ENCODE assay signal across 11 cellular contexts in the genomic region with DNA sequence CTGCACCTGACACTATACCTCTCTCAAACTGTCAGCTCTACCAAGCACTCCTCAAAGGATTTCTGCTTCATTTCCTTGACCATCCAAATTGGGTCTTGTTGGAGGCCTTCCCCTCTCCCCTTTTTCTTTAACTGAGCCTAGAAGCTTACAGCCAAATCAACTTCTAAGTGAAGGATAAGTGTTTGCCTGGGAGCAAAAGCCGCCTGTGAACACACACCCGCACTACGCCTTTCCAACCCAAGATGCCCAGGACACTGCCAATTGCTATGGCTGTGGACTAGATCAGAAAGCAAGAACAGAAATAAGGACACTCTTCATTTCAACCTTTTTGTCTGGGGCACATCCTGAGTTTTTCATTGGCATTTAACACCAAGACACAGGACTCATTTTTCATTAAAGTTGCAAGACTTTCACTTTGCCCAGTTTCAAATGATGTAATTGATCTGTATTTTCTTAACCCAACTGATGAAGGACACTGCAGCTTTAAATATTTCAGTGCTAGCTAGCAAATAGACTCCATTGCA. TPM values are rescaled to one million over a fixed set of nuclear protein-coding genes. Genes with fewer than 3 reads are reported as not detected.
DNase-seq lines count a peak whose midpoint lies in the region; ATAC-seq, FAIRE-seq and TF ChIP-seq lines count a peak whose summit lies in the region.
"Had no signal": no experiment of that assay in that cellular context is flagged by ENCODE, and none has a peak within 500 bp of the region (broad histone marks: within the 10 kb centered on the region; RNA-seq: fewer than 3 reads in every experiment).

No MANE protein-coding gene starts in this region.

- no peak overlapping the region for H3K9ac ChIP-seq in GM12878 (ENCODE audit: control insufficient read depth, insufficient read depth, low read length)
- H3K9ac ChIP-seq in keratinocyte (ENCODE audit: control insufficient read depth, extremely low read depth, insufficient read depth, low read length), result peak overlapping the region; percentile 75

- in situ Hi-C loops in GM12878 (cut with MboI) (no loop called here), gastrocnemius medialis (cut with MboI; ENCODE audit: low sequenced_read_pairs in 4 of 4) (loop anchor here in 1 of 4 donors (10.0 kb wide), 1 partner anchor 143 kb away; no protein-coding TSS in a partner anchor)

- POLR2A ChIA-PET in GM12878 (lab: Charles Lee), result interaction anchor here (0.7 kb wide), 1 partner anchor 57 kb away, joined by 3 read pairs; no protein-coding TSS in a partner anchor

- no peak for TF ChIP-seq RAD21 in GM12878 (IDR thresholded peaks at IDR 0.05; ENCODE audit: insufficient read depth, low read depth, low read length)

- WGBS in GM12878 (ENCODE audit: insufficient coverage, insufficient replicate concordance, low lambda C conversion rate, missing lambda C conversion rate), result 95% methylated on average over 3 of the region's 3 CpGs

- H3K9me1 ChIP-seq in keratinocyte (ENCODE audit: control insufficient read depth, extremely low read depth, insufficient read depth, low read length), result no peaks in the 10 kb centered on the region

- CTCF ChIA-PET in GM12878 (lab: Yijun Ruan, JAX), result interaction anchor here (0.8 to 0.9 kb wide), 3 partner anchors 24 to 137 kb away, joined by 3 read pairs; no protein-coding TSS in a partner anchor

- peak; percentile 71 for FAIRE-seq in GM19239 (lab: Jason Lieb, UNC)
- FAIRE-seq in GM12878 (lab: Jason Lieb, UNC), result no peak
- FAIRE-seq in keratinocyte (lab: Jason Lieb, UNC), result no peak

- no peak for ATAC-seq in GM12878
- no peak for ATAC-seq in gastrocnemius medialis
- ATAC-seq in GM19455 (IDR thresholded peaks at IDR 0.05; ENCODE audit: unreplicated experiment), result no peak

- no peak overlapping the region for H3K4me3 ChIP-seq in GM12878
- peak overlapping the region in 2 of 3 experiments; percentile 1 to 78 for H3K4me3 ChIP-seq in keratinocyte (ENCODE audit: control insufficient read depth in 2 of 3, extremely low read depth in 1 of 3, insufficient read depth in 2 of 3, low read depth in 1 of 3, low read length in 3 of 3)
- H3K4me3 ChIP-seq in gastrocnemius medialis, result peak overlapping the region; percentile 76 to 80 (median 78)

- RAD21 ChIA-PET in GM12878 (lab: Charles Lee; ENCODE audit: unreplicated experiment), result interaction anchor here (0.9 to 2.2 kb wide), 3 partner anchors 52 to 150 kb away, joined by 3 to 11 read pairs (median 4); partner anchors contain the start of genes CPEB3 and MARCHF5

- H3K4me2 ChIP-seq in GM12878 (ENCODE audit: control insufficient read depth, insufficient read depth) (0 out of 2 replicates have a peak overlapping the region, but pooled peaks have one; percentile 19), keratinocyte (ENCODE audit: control insufficient read depth, extremely low read depth, insufficient read depth, low read depth, low read length) (peak overlapping the region; percentile 92)

- TF ChIP-seq EP300 in GM12878 (IDR thresholded peaks at IDR 0.05; ENCODE audit: borderline replicate concordance in 1 of 2, control insufficient read depth in 1 of 2, low read depth in 2 of 2, low read length in 2 of 2), result no peak

- DNase-seq in GM19239 (ENCODE audit: insufficient read length, low spot score) (no peak), GM12878 (ENCODE audit: low read depth, low spot score) (no peak), keratinocyte (ENCODE audit: low read depth, low spot score) (no peak), gastrocnemius medialis (no peak), germinal center (ENCODE audit: low spot score) (no peak), cortex of kidney (lab: John Stamatoyannopoulos, UW) (no peak), NCI-H187 (lab: John Stamatoyannopoulos, UW) (no peak)
- DNase-seq: activated naive CD4-positive, alpha-beta T cell treated with anti-CD3 and anti-CD28 coated beads, Interleukin-2, amount 50 U/mL, for 16 hours; NCI-H524 treated with DMSO at 0.1 percent for 48 hours; WERI-Rb-1 had no signal

- H3K79me2 ChIP-seq in GM12878 (ENCODE audit: control insufficient read depth, insufficient read depth, low read length) (peaks cover 4% of the 10 kb centered on the region), keratinocyte (ENCODE audit: control insufficient read depth, insufficient read depth, low read length) (no peaks in the 10 kb centered on the region)

- H3K4me1 ChIP-seq in GM12878 (ENCODE audit: control insufficient read depth, insufficient read depth, low read length) (peaks cover 6% of the 10 kb centered on the region; the same call in 1 of the 2 replicates), keratinocyte (ENCODE audit: control insufficient read depth, extremely low read depth, insufficient read depth, low read length) (peaks cover 34% of the 10 kb centered on the region), gastrocnemius medialis (peaks cover 50 to 55% of the 10 kb centered on the region in 2 donors)

- intact Hi-C loops in GM12878 (cut with micrococcal nuclease; ENCODE audit: unreplicated experiment), result no loop called here
- intact Hi-C loops in gastrocnemius medialis (cut with DNase I; ENCODE audit: low total_unique reads), result loop anchor here (2.0 kb wide), 1 partner anchor 151 kb away; no protein-coding TSS in a partner anchor

- no peaks in the 10 kb centered on the region; a peak in 1 of 4 replicates for H3K27me3 ChIP-seq in GM12878 (replicated peaks in 1 of 2; ENCODE audit: control insufficient read depth in 2 of 2, insufficient read depth in 2 of 2, low read length in 1 of 2)
- no peaks in the 10 kb centered on the region for H3K27me3 ChIP-seq in keratinocyte (ENCODE audit: control insufficient read depth, extremely low read depth, insufficient read depth, low read length)
- H3K27me3 ChIP-seq in gastrocnemius medialis, result no peaks in the 10 kb centered on the region

- SMC1A ChIA-PET in GM12878 (lab: Charles Lee; ENCODE audit: uncharacterized antibody, unreplicated experiment), result interaction anchor here (0.9 to 1.0 kb wide), 3 partner anchors 52 to 150 kb away, joined by 3 read pairs; no protein-coding TSS in a partner anchor

- TF ChIP-seq POLR2A in GM12878 (IDR thresholded peaks at IDR 0.05; ENCODE audit: low read depth, low read length) (no peak), gastrocnemius medialis (IDR thresholded peaks at IDR 0.05) (no peak)

- H3K27ac ChIP-seq in GM12878 (ENCODE audit: control insufficient read depth, insufficient read depth) (no peak overlapping the region), keratinocyte (ENCODE audit: control insufficient read depth, insufficient read depth, low read length) (peak overlapping the region; percentile 86), gastrocnemius medialis (peak overlapping the region; percentile 89 to 95 (median 94))
- H3K27ac ChIP-seq: WERI-Rb-1 had no signal

- H3K36me3 ChIP-seq in GM12878 (ENCODE audit: control insufficient read depth in 2 of 2, insufficient read depth in 2 of 2, low read length in 1 of 2) (peaks cover 0 to 2% of the 10 kb centered on the region in 2 experiments; a peak in 1 of 4 replicates), keratinocyte (ENCODE audit: control insufficient read depth in 2 of 2, extremely low read depth in 1 of 2, insufficient read depth in 2 of 2, low read length in 2 of 2) (no peaks in the 10 kb centered on the region), gastrocnemius medialis (no peaks in the 10 kb centered on the region)

- dilution Hi-C loops in keratinocyte (cut with MboI; ENCODE audit: extremely low pct_ligation_motif_present, low sequenced_read_pairs), result no loop called here

- no peaks in the 10 kb centered on the region for H3K9me3 ChIP-seq in GM12878 (replicated peaks; ENCODE audit: control insufficient read depth, insufficient read depth, low read length)
- no peaks in the 10 kb centered on the region for H3K9me3 ChIP-seq in keratinocyte (ENCODE audit: control insufficient read depth, low read depth, low read length)
- H3K9me3 ChIP-seq in gastrocnemius medialis, result no peaks in the 10 kb centered on the region

- BruUV-seq in GM12878 (replicated peaks; lab: Mats Ljungman, UMichigan), result TSS peak; percentile 53

- no peak for TF ChIP-seq CTCF in GM12878 (IDR thresholded peaks at IDR 0.05 in 2 of 3, conservative IDR thresholded peaks at IDR 0.05 in 1 of 3; ENCODE audit: control insufficient read depth in 2 of 3, extremely low read depth in 1 of 3, insufficient read depth in 1 of 3, low read depth in 3 of 3, low read length in 3 of 3)
- TF ChIP-seq CTCF in keratinocyte (optimal IDR thresholded peaks at IDR 0.05 in 1 of 3, IDR thresholded peaks at IDR 0.05 in 1 of 3, conservative IDR thresholded peaks at IDR 0.05 in 1 of 3; ENCODE audit: extremely low read depth in 1 of 3, insufficient read depth in 2 of 3, low read length in 3 of 3), result no peak
- no peak for TF ChIP-seq CTCF in gastrocnemius medialis (IDR thresholded peaks at IDR 0.05 in 4 of 5, conservative IDR thresholded peaks at IDR 0.05 in 1 of 5)

- H2AFZ ChIP-seq in GM12878 (ENCODE audit: control insufficient read depth, low read depth, low read length), result no peak overlapping the region
- no peak overlapping the region for H2AFZ ChIP-seq in keratinocyte (ENCODE audit: control insufficient read depth, low read length)

- 0 out of 2 replicates have a peak, but pooled peaks cover 3% of the 10 kb centered on the region for H4K20me1 ChIP-seq in GM12878 (ENCODE audit: control insufficient read depth, insufficient read depth)
- no peaks in the 10 kb centered on the region for H4K20me1 ChIP-seq in keratinocyte (ENCODE audit: control insufficient read depth, extremely low read depth, insufficient read depth, low read length)

RNA-seq across cellular contexts. Expression of gene CPEB3, which starts 52.8 kb away (rescaled TPM):
- total RNA-seq in GM12878 (2013; cell fraction: nucleolus; rRNA removed), result 16.5 and 18.0 TPM in 2 replicates
- total RNA-seq in GM12878 (2014; rRNA removed), result 1.2 and 1.3 TPM in 2 replicates
- 1.3 TPM in 2 replicates for total RNA-seq in GM12878 (2014; rRNA removed; fragmentation: Illumina TruSeq; extraction: Trizol)
- 1.7 and 2.3 TPM in 2 replicates for total RNA-seq in GM12878 (2021)
- polyA plus RNA-seq in GM12878 (2011; ENCODE audit: low read depth), result 0.52 TPM
- 1.9 and 2.3 TPM in 2 replicates for polyA plus RNA-seq in GM12878 (2011; rRNA removed)
- 0.72 and 1.1 TPM in 2 replicates for polyA plus RNA-seq in GM12878 (2011; cell fraction: cytosol; rRNA removed)
- 2.3 and 3.1 TPM in 2 replicates for polyA plus RNA-seq in GM12878 (2011; cell fraction: nucleus; rRNA removed)
- polyA plus RNA-seq in GM12878 (2012), result 1.1 and 1.4 TPM in 2 replicates
- 1.1 and 1.2 TPM in 2 replicates for polyA plus RNA-seq in GM12878 (2014; fragmentation: Illumina TruSeq; extraction: Trizol)
- polyA plus RNA-seq in GM12878 (2014; fragmentation: Nextera tagmentation; extraction: Ambion mirVana), result under 1 TPM; 0.50 to 0.53 TPM
- polyA plus RNA-seq in GM12878 (2014; rRNA removed), result 0.90 and 1.4 TPM in 2 replicates
- polyA plus RNA-seq in GM12878 (2016; fragmentation: Nextera tagmentation; extraction: Ambion mirVana), result 1 to 10 TPM in 1 of 2 experiments, under 1 TPM in 1; 0.66 to 1.5 TPM
- 3.1 and 3.2 TPM in 2 replicates for polyA minus RNA-seq in GM12878 (2011; rRNA and poly(A)+ RNA removed)
- 1.6 and 1.9 TPM in 2 replicates for polyA minus RNA-seq in GM12878 (2011; cell fraction: cytosol; rRNA and poly(A)+ RNA removed)
- polyA minus RNA-seq in GM12878 (2011; cell fraction: nucleus; rRNA and poly(A)+ RNA removed), result 3.9 and 8.7 TPM in 2 replicates
- 0.20 to 0.47 TPM (median 0.39 TPM) in 3 replicates for polyA plus RNA-seq in keratinocyte
- polyA plus RNA-seq in keratinocyte (2011; ENCODE audit: low read depth), result 1.6 TPM
- polyA plus RNA-seq in keratinocyte (2011; cell fraction: cytosol; rRNA removed), result 0.21 and 0.24 TPM in 2 replicates
- 0.80 and 0.85 TPM in 2 replicates for polyA plus RNA-seq in keratinocyte (2011; cell fraction: nucleus; rRNA removed)
- polyA plus RNA-seq in keratinocyte (2012; ENCODE audit: low replicate concordance), result 0.29 and 2.2 TPM in 2 replicates
- polyA minus RNA-seq in keratinocyte, result 0.46 to 0.86 TPM (median 0.49 TPM) in 3 replicates
- polyA minus RNA-seq in keratinocyte (2011; cell fraction: cytosol; rRNA and poly(A)+ RNA removed), result not detected
- polyA minus RNA-seq in keratinocyte (2011; cell fraction: nucleus; rRNA and poly(A)+ RNA removed), result 1.3 and 2.0 TPM in 2 replicates
- total RNA-seq in gastrocnemius medialis, result 10 to 100 TPM; 14.5 to 22.5 (median 18.0) TPM

RNA-seq across cellular contexts. Expression of gene MARCHF5, which starts 52.8 kb away (rescaled TPM):
- 41.9 and 44.3 TPM in 2 replicates for total RNA-seq in GM12878 (2013; cell fraction: nucleolus; rRNA removed)
- total RNA-seq in GM12878 (2014; rRNA removed) (7.5 and 11.0 TPM in 2 replicates), GM12878 (2014; rRNA removed; fragmentation: Illumina TruSeq; extraction: Trizol) (12.2 and 12.6 TPM in 2 replicates), GM12878 (2021) (30.7 and 33.7 TPM in 2 replicates), gastrocnemius medialis (10 to 100 TPM; 13.0 to 24.4 (median 15.4) TPM)
- polyA plus RNA-seq in GM12878 (2011; ENCODE audit: low read depth), result 20.5 TPM
- polyA plus RNA-seq in GM12878 (2011; rRNA removed) (40.0 and 55.3 TPM in 2 replicates), GM12878 (2014; fragmentation: Illumina TruSeq; extraction: Trizol) (22.3 and 30.7 TPM in 2 replicates), GM12878 (2014; fragmentation: Nextera tagmentation; extraction: Ambion mirVana) (1 to 10 TPM; 4.8 to 5.8 TPM), GM12878 (2014; rRNA removed) (12.5 and 15.6 TPM in 2 replicates), GM12878 (2016; fragmentation: Nextera tagmentation; extraction: Ambion mirVana) (10 to 100 TPM; 44.9 to 46.8 TPM), keratinocyte (32.4 to 54.1 TPM (median 41.2 TPM) in 3 replicates)
- 14.4 and 20.5 TPM in 2 replicates for polyA plus RNA-seq in GM12878 (2011; cell fraction: cytosol; rRNA removed)
- 28.2 and 38.1 TPM in 2 replicates for polyA plus RNA-seq in GM12878 (2011; cell fraction: nucleus; rRNA removed)
- 16.0 and 22.5 TPM in 2 replicates for polyA plus RNA-seq in GM12878 (2012)
- polyA minus RNA-seq in GM12878 (2011; rRNA and poly(A)+ RNA removed), result 15.9 and 18.6 TPM in 2 replicates
- polyA minus RNA-seq in GM12878 (2011; cell fraction: cytosol; rRNA and poly(A)+ RNA removed), result 6.9 and 10.7 TPM in 2 replicates
- 9.1 and 14.2 TPM in 2 replicates for polyA minus RNA-seq in GM12878 (2011; cell fraction: nucleus; rRNA and poly(A)+ RNA removed)
- 101 TPM for polyA plus RNA-seq in keratinocyte (2011; ENCODE audit: low read depth)
- 32.0 and 69.2 TPM in 2 replicates for polyA plus RNA-seq in keratinocyte (2011; cell fraction: cytosol; rRNA removed)
- 51.8 and 66.9 TPM in 2 replicates for polyA plus RNA-seq in keratinocyte (2011; cell fraction: nucleus; rRNA removed)
- polyA plus RNA-seq in keratinocyte (2012; ENCODE audit: low replicate concordance), result 37.1 and 79.6 TPM in 2 replicates
- 12.7 to 35.9 TPM (median 15.4 TPM) in 3 replicates for polyA minus RNA-seq in keratinocyte
- 9.4 TPM for polyA minus RNA-seq in keratinocyte (2011; cell fraction: cytosol; rRNA and poly(A)+ RNA removed)
- 18.3 and 35.9 TPM in 2 replicates for polyA minus RNA-seq in keratinocyte (2011; cell fraction: nucleus; rRNA and poly(A)+ RNA removed)
